27 cellular contexts compared by ENCODE assay signal in genomic region chr4:86416081-86416480, GRCh38. TPM values are rescaled to one million over a fixed set of nuclear protein-coding genes. Genes with fewer than 3 reads are reported as not detected.
"Had no signal": no experiment of that assay in that cellular context is flagged by ENCODE, and none has a peak within 500 bp of the region (broad histone marks: within the 10 kb centered on the region; RNA-seq: fewer than 3 reads in every experiment).

No MANE protein-coding gene starts in this region.

- ATAC-seq: activated CD8-positive, alpha-beta T cell treated with anti-CD3 and anti-CD28 coated beads, Interleukin-2, amount 10 ng/mL, durations not matched to agents 7 days and 5 days; body of pancreas; SK-N-SH treated with all-trans-retinoic acid at 6 μM for 48 hours; WTC11 had no signal

- H3K27ac Mint-ChIP-seq: activated CD8-positive, alpha-beta T cell treated with anti-CD3 and anti-CD28 coated beads, Interleukin-2, amount 10 ng/mL, durations not matched to agents 7 days and 5 days; activated naive CD4-positive, alpha-beta T cell treated with anti-CD3 and anti-CD28 coated beads, Interleukin-2, amount 50 U/mL, for 24 hours; activated T-helper 1 cell treated with anti-CD3 and anti-CD28 coated beads, Interleukin-12 subunit alpha, Interleukin-12 subunit beta, Interleukin-2, Interleukin-4 antibody, amounts not matched to agents 30 ng/mL and 10 ng/mL and 1 ng/mL, durations not matched to agents 14 hours and 24 hours and 36 hours; WTC11 had no signal

- H3K9me3 ChIP-seq: body of pancreas, SJSA1 had no signal

- H3K36me3 ChIP-seq: ascending aorta, SJSA1 had no signal

- H3K4me1 Mint-ChIP-seq: activated naive CD4-positive, alpha-beta T cell treated with anti-CD3 and anti-CD28 coated beads, Interleukin-2, amount 50 U/mL, for 24 hours had no signal

- H3K4me3 ChIP-seq: ascending aorta, body of pancreas, SJSA1 had no signal

- H3K27ac ChIP-seq: ascending aorta, body of pancreas, SJSA1 had no signal

- H3K27me3 ChIP-seq: ascending aorta, body of pancreas, SJSA1 had no signal

- DNase-seq: activated CD4-positive, alpha-beta T cell treated with anti-CD3 and anti-CD28 coated beads for 48 hours; activated CD4-positive, alpha-beta T cell treated with anti-CD3 and anti-CD28 coated beads, Interleukin-2, amount 50 U/mL, for 4 hours; activated CD4-positive, CD25-positive, alpha-beta regulatory T cell treated with anti-CD3 and anti-CD28 coated beads, Interleukin-2, amount 50 U/mL, for 72 hours; activated CD8-positive, alpha-beta memory T cell treated with anti-CD3 and anti-CD28 coated beads, Interleukin-2, amount 50 U/mL, for 48 hours; activated CD8-positive, alpha-beta T cell treated with anti-CD3 and anti-CD28 coated beads, Interleukin-2, amount 10 ng/mL, durations not matched to agents 7 days and 5 days; activated effector memory CD4-positive, alpha-beta T cell treated with Interleukin-2 at 50 U/mL for 16 hours; activated naive CD4-positive, alpha-beta T cell; activated T-cell treated with anti-CD3 and anti-CD28 coated beads, Interleukin-2, amount 50 U/mL, for 1 hour; body of pancreas; cerebellar nuclear complex; Karpas-422; MM.1S; NCI-H1105; NCI-H1436; NCI-H187; NCI-H2081; NCI-H446; NCI-H524; SHP77; SW 1271 had no signal

- H3K9me3 Mint-ChIP-seq: activated naive CD4-positive, alpha-beta T cell treated with anti-CD3 and anti-CD28 coated beads, Interleukin-2, amount 50 U/mL, for 24 hours had no signal

- H3K4me1 ChIP-seq: ascending aorta, body of pancreas had no signal

- H3K4me3 Mint-ChIP-seq: activated CD8-positive, alpha-beta T cell treated with anti-CD3 and anti-CD28 coated beads, Interleukin-2, amount 10 ng/mL, durations not matched to agents 7 days and 5 days; activated naive CD4-positive, alpha-beta T cell treated with anti-CD3 and anti-CD28 coated beads, Interleukin-2, amount 50 U/mL, for 24 hours; activated T-helper 1 cell treated with anti-CD3 and anti-CD28 coated beads, Interleukin-12 subunit alpha, Interleukin-12 subunit beta, Interleukin-2, Interleukin-4 antibody, amounts not matched to agents 30 ng/mL and 10 ng/mL and 1 ng/mL, durations not matched to agents 14 hours and 24 hours and 36 hours; WTC11 had no signal

RNA-seq across cellular contexts. Expression of gene MAPK10, which starts 56.2 kb away (rescaled TPM):
- total RNA-seq: activated CD8-positive, alpha-beta T cell treated with anti-CD3 and anti-CD28 coated beads, Interleukin-2, amount 10 ng/mL, durations not matched to agents 7 days and 5 days; activated T-helper 1 cell treated with anti-CD3 and anti-CD28 coated beads, Interleukin-12 subunit alpha, Interleukin-12 subunit beta, Interleukin-2, Interleukin-4 antibody, amounts not matched to agents 30 ng/mL and 10 ng/mL and 1 ng/mL, durations not matched to agents 14 hours and 24 hours and 36 hours; T-helper 1 cell treated with Interleukin-12 subunit alpha and Interleukin-12 subunit beta and Interleukin-4 antibody, amounts not matched to agents 30 ng/mL and 1 ng/mL, for 36 hours had no signal
